ENCODE assay signal across 27 cellular contexts in genomic region chr13:110681868-110682550, GRCh38.
"Had no signal": no experiment of that assay in that cellular context is flagged by ENCODE, and none has a peak within 500 bp of the region (broad histone marks: within the 10 kb centered on the region; RNA-seq: fewer than 3 reads in every experiment).

No MANE protein-coding gene starts in this region.

- H3K4me3 Mint-ChIP-seq: activated CD4-positive, alpha-beta T cell treated with anti-CD3 and anti-CD28 coated beads, Interleukin-2, amount 10 ng/mL, durations not matched to agents 24 days and 14 days; activated CD8-positive, alpha-beta T cell treated with anti-CD3 and anti-CD28 coated beads for 36 hours; activated T-cell treated with anti-CD3 and anti-CD28 coated beads, Interleukin-2, amount 50 U/mL, for 72 hours; activated T-helper 17 cell treated with anti-CD3 and anti-CD28 coated beads, Interleukin-2, amount 50 U/mL, for 72 hours had no signal

- H3K9me3 Mint-ChIP-seq: activated CD4-positive, alpha-beta T cell treated with anti-CD3 and anti-CD28 coated beads, Interleukin-2, amount 10 ng/mL, durations not matched to agents 24 days and 14 days; activated T-cell treated with anti-CD3 and anti-CD28 coated beads, Interleukin-2, amount 50 U/mL, for 72 hours; activated T-helper 17 cell treated with anti-CD3 and anti-CD28 coated beads, Interleukin-2, amount 50 U/mL, for 72 hours had no signal

- H3K27ac Mint-ChIP-seq: activated CD4-positive, alpha-beta T cell treated with anti-CD3 and anti-CD28 coated beads, Interleukin-2, amount 10 ng/mL, durations not matched to agents 24 days and 14 days; activated CD8-positive, alpha-beta T cell treated with anti-CD3 and anti-CD28 coated beads for 36 hours; activated T-cell treated with anti-CD3 and anti-CD28 coated beads, Interleukin-2, amount 50 U/mL, for 72 hours; activated T-helper 17 cell treated with anti-CD3 and anti-CD28 coated beads, Interleukin-2, amount 50 U/mL, for 72 hours had no signal

- H3K4me2 ChIP-seq: KMS-11 had no signal

- H3K36me3 ChIP-seq: breast epithelium had no signal

- H3K9me3 ChIP-seq: adrenal gland, body of pancreas, breast epithelium, SJCRH30 had no signal

- H3K9ac ChIP-seq: KMS-11 had no signal

- H3K4me3 ChIP-seq: adrenal gland, body of pancreas, breast epithelium, SJCRH30, SK-N-MC had no signal

- H3K4me1 ChIP-seq: adrenal gland, breast epithelium, SJCRH30 had no signal

- H3K27me3 Mint-ChIP-seq: activated CD4-positive, alpha-beta T cell treated with anti-CD3 and anti-CD28 coated beads, Interleukin-2, amount 10 ng/mL, durations not matched to agents 24 days and 14 days; activated CD8-positive, alpha-beta T cell treated with anti-CD3 and anti-CD28 coated beads for 36 hours; activated T-helper 17 cell treated with anti-CD3 and anti-CD28 coated beads, Interleukin-2, amount 50 U/mL, for 72 hours had no signal

- DNase-seq: activated CD4-positive, alpha-beta T cell treated with anti-CD3 and anti-CD28 coated beads, Interleukin-2, amount 10 ng/mL, durations not matched to agents 24 days and 14 days; activated CD4-positive, alpha-beta T cell treated with anti-CD3 and anti-CD28 coated beads, Interleukin-2, amount 50 U/mL, for 4 hours; activated CD8-positive, alpha-beta T cell treated with anti-CD3 and anti-CD28 coated beads for 36 hours; activated effector memory CD4-positive, alpha-beta T cell treated with anti-CD3 and anti-CD28 coated beads, Interleukin-2, amount 50 U/mL, for 16 hours; activated naive CD4-positive, alpha-beta T cell; activated naive CD4-positive, alpha-beta T cell treated with anti-CD3 and anti-CD28 coated beads, Interleukin-2, amount 50 U/mL, for 16 hours; activated T-cell treated with anti-CD3 and anti-CD28 coated beads, Interleukin-2, amount 50 U/mL, for 1 hour; activated T-cell treated with anti-CD3 and anti-CD28 coated beads, Interleukin-2, amount 50 U/mL, for 72 hours; body of pancreas; MM.1S; MV-4-11; NCI-H1092; NCI-H1417; NCI-H146; NCI-H187 treated with DMSO at 0.1 percent for 48 hours; NCI-H2081 treated with DMSO at 0.1 percent for 48 hours; NCI-H345; NCI-H524 treated with DMSO at 0.1 percent for 48 hours; SHP77; SJCRH30; T1000; WERI-Rb-1 had no signal

- H3K27ac ChIP-seq: adrenal gland, body of pancreas, breast epithelium, KMS-11, SJCRH30, SK-N-MC, WERI-Rb-1 had no signal

- H3K27me3 ChIP-seq: adrenal gland, body of pancreas, breast epithelium, SJCRH30 had no signal
